1 cellular context compared by ENCODE assay signal in the genomic region with DNA sequence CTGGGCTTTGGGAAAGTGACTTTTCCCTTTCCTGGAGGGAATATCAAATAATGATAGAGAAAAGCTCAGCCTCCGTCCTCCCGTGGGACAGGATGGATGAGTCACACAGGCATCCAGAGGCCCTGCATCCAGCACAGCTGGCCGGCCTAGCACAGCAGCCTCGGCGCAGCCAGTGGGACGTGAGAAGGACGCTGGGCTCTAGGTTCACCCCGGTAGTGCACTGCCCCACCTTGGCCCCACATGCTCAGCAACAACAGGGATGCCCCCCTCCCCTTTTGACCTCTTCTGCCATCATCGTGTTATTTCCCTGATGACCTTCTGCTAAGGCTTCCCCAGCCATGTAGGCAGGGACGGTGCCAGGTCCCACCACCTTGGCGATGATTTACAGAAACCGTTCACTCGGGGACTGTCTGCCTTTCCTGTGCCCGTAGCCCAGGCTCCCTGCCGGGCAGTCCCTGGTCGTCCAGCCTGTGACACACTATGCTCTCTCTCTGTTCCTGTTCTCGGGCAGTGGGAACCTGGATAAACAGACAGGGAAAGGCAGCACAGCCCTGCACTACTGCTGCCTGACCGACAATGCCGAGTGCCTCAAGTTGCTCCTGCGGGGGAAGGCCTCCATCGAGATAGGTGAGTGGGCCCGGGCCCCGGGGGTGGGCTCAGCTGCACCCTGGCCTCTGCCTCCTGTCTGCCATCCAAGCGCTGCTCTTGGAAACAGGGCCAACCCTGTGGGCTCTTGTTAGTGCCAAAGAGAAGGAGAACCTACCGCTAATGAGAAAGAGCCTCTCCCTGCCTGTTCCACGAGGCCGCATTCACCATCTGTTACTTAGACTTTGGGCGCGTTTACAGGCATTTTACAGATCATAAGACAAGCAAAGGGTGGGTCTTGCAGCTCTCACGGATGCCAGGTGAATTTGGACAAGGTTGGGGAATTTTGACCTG.
A peak's percentile ranks its signal among the peaks of the same experiment; 100 is the strongest.
TF ChIP-seq lines count a peak whose summit lies in the region.

No MANE protein-coding gene starts in this region.

TF ChIP-seq in HepG2, 621 proteins besides CTCF, POLR2A, EP300 and RAD21 (continued from another document):
- TF ChIP-seq, protein P1, sequence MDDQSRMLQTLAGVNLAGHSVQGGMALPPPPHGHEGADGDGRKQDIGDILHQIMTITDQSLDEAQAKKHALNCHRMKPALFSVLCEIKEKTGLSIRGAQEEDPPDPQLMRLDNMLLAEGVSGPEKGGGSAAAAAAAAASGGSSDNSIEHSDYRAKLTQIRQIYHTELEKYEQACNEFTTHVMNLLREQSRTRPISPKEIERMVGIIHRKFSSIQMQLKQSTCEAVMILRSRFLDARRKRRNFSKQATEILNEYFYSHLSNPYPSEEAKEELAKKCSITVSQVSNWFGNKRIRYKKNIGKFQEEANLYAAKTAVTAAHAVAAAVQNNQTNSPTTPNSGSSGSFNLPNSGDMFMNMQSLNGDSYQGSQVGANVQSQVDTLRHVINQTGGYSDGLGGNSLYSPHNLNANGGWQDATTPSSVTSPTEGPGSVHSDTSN (CRISPR knock-in tag; IDR thresholded peaks at IDR 0.05; ENCODE audit: borderline replicate concordance), result no peak
- TF ChIP-seq FOSL2 (CRISPR knock-in tag; IDR thresholded peaks at IDR 0.05) (peak; percentile 90), MED1 (CRISPR knock-in tag; IDR thresholded peaks at IDR 0.05) (no peak), ZBTB7A (CRISPR knock-in tag; IDR thresholded peaks at IDR 0.05) (no peak), SALL2 (CRISPR knock-in tag; IDR thresholded peaks at IDR 0.05) (no peak), HNRNPL (IDR thresholded peaks at IDR 0.05; ENCODE audit: low read depth, low read length) (no peak), ZFP36L2 (CRISPR knock-in tag; IDR thresholded peaks at IDR 0.05) (no peak), ZNF747 (CRISPR knock-in tag; IDR thresholded peaks at IDR 0.05; ENCODE audit: borderline replicate concordance) (no peak), TCF7L2 (IDR thresholded peaks at IDR 0.05; ENCODE audit: low read depth, low read length) (no peak), ZFX (CRISPR knock-in tag; IDR thresholded peaks at IDR 0.05; ENCODE audit: low read depth) (peak; percentile 7; the same call in 1 of the 2 replicates), ZBTB38 (CRISPR knock-in tag; IDR thresholded peaks at IDR 0.05) (0 out of 2 replicates have a peak, but pooled peaks have one; percentile 21), AGO2 (optimal IDR thresholded peaks at IDR 0.05; ENCODE audit: low read depth, low read length) (peak; percentile 32), ETV5 (CRISPR knock-in tag; IDR thresholded peaks at IDR 0.05; ENCODE audit: borderline replicate concordance) (peak; percentile 24; the same call in 1 of the 2 replicates), MTA3 (CRISPR knock-in tag; IDR thresholded peaks at IDR 0.05) (no peak), RBAK (CRISPR knock-in tag; IDR thresholded peaks at IDR 0.05) (no peak), GABPB1 (CRISPR knock-in tag; IDR thresholded peaks at IDR 0.05) (no peak)
- TF ChIP-seq, protein P2, sequence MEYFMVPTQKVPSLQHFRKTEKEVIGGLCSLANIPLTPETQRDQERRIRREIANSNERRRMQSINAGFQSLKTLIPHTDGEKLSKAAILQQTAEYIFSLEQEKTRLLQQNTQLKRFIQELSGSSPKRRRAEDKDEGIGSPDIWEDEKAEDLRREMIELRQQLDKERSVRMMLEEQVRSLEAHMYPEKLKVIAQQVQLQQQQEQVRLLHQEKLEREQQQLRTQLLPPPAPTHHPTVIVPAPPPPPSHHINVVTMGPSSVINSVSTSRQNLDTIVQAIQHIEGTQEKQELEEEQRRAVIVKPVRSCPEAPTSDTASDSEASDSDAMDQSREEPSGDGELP (IDR thresholded peaks at IDR 0.05; ENCODE audit: borderline replicate concordance, low read depth), result peak; percentile 45; the same call in 1 of the 2 replicates
- TF ChIP-seq, protein P3, sequence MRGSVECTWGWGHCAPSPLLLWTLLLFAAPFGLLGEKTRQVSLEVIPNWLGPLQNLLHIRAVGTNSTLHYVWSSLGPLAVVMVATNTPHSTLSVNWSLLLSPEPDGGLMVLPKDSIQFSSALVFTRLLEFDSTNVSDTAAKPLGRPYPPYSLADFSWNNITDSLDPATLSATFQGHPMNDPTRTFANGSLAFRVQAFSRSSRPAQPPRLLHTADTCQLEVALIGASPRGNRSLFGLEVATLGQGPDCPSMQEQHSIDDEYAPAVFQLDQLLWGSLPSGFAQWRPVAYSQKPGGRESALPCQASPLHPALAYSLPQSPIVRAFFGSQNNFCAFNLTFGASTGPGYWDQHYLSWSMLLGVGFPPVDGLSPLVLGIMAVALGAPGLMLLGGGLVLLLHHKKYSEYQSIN (CRISPR knock-in tag; IDR thresholded peaks at IDR 0.05; ENCODE audit: borderline replicate concordance), result no peak
- TF ChIP-seq, protein P4, sequence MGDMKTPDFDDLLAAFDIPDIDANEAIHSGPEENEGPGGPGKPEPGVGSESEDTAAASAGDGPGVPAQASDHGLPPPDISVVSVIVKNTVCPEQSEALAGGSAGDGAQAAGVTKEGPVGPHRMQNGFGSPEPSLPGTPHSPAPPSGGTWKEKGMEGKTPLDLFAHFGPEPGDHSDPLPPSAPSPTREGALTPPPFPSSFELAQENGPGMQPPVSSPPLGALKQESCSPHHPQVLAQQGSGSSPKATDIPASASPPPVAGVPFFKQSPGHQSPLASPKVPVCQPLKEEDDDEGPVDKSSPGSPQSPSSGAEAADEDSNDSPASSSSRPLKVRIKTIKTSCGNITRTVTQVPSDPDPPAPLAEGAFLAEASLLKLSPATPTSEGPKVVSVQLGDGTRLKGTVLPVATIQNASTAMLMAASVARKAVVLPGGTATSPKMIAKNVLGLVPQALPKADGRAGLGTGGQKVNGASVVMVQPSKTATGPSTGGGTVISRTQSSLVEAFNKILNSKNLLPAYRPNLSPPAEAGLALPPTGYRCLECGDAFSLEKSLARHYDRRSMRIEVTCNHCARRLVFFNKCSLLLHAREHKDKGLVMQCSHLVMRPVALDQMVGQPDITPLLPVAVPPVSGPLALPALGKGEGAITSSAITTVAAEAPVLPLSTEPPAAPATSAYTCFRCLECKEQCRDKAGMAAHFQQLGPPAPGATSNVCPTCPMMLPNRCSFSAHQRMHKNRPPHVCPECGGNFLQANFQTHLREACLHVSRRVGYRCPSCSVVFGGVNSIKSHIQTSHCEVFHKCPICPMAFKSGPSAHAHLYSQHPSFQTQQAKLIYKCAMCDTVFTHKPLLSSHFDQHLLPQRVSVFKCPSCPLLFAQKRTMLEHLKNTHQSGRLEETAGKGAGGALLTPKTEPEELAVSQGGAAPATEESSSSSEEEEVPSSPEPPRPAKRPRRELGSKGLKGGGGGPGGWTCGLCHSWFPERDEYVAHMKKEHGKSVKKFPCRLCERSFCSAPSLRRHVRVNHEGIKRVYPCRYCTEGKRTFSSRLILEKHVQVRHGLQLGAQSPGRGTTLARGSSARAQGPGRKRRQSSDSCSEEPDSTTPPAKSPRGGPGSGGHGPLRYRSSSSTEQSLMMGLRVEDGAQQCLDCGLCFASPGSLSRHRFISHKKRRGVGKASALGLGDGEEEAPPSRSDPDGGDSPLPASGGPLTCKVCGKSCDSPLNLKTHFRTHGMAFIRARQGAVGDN (CRISPR knock-in tag; IDR thresholded peaks at IDR 0.05), result peak; percentile 52
- TF ChIP-seq, protein P5, sequence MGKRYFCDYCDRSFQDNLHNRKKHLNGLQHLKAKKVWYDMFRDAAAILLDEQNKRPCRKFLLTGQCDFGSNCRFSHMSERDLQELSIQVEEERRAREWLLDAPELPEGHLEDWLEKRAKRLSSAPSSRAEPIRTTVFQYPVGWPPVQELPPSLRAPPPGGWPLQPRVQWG (CRISPR knock-in tag; IDR thresholded peaks at IDR 0.05; ENCODE audit: borderline replicate concordance, low read depth), result no peak
- TF ChIP-seq, protein P6, sequence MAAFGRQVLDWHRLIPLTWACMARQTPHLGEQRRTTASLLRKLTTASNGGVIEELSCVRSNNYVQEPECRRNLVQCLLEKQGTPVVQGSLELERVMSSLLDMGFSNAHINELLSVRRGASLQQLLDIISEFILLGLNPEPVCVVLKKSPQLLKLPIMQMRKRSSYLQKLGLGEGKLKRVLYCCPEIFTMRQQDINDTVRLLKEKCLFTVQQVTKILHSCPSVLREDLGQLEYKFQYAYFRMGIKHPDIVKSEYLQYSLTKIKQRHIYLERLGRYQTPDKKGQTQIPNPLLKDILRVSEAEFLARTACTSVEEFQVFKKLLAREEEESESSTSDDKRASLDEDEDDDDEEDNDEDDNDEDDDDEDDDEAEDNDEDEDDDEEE (CRISPR knock-in tag; IDR thresholded peaks at IDR 0.05), result no peak
- TF ChIP-seq, protein P7, sequence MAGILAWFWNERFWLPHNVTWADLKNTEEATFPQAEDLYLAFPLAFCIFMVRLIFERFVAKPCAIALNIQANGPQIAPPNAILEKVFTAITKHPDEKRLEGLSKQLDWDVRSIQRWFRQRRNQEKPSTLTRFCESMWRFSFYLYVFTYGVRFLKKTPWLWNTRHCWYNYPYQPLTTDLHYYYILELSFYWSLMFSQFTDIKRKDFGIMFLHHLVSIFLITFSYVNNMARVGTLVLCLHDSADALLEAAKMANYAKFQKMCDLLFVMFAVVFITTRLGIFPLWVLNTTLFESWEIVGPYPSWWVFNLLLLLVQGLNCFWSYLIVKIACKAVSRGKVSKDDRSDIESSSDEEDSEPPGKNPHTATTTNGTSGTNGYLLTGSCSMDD (CRISPR knock-in tag; IDR thresholded peaks at IDR 0.05), result no peak
- TF ChIP-seq, protein P8, sequence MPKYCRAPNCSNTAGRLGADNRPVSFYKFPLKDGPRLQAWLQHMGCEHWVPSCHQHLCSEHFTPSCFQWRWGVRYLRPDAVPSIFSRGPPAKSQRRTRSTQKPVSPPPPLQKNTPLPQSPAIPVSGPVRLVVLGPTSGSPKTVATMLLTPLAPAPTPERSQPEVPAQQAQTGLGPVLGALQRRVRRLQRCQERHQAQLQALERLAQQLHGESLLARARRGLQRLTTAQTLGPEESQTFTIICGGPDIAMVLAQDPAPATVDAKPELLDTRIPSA (CRISPR knock-in tag; IDR thresholded peaks at IDR 0.05; ENCODE audit: borderline replicate concordance), result no peak
TF ChIP-seq in HepG2: peak in this region for 7.
